In genomic region chr1:207430602-207431001, GRCh38 we compare ENCODE assay signal across 22 cellular contexts. TPM values are rescaled to one million over a fixed set of nuclear protein-coding genes. Genes with fewer than 3 reads are reported as not detected.
A peak's percentile ranks its signal among the peaks of the same experiment; 100 is the strongest.
DNase-seq lines count a peak whose midpoint lies in the region; ATAC-seq and TF ChIP-seq lines count a peak whose summit lies in the region.
"Had no signal": no experiment of that assay in that cellular context is flagged by ENCODE, and none has a peak within 500 bp of the region (broad histone marks: within the 10 kb centered on the region; RNA-seq: fewer than 3 reads in every experiment).

No MANE protein-coding gene starts in this region.

- H3K27ac Mint-ChIP-seq in memory B cell (peak overlapping the region; percentile 71), progenitor cell of endocrine pancreas (no peak overlapping the region)
- no peak overlapping the region for H3K27ac Mint-ChIP-seq in effector memory CD8-positive, alpha-beta T cell
- H3K27ac Mint-ChIP-seq in T-helper 2 cell treated with Interferon-gamma antibody and Interleukin-4, amounts not matched to agents 5 μg/mL and 100 μg/mL, for 36 hours, result no peak overlapping the region
- H3K27ac Mint-ChIP-seq: CD8-positive, alpha-beta T cell had no signal

- no peak for TF ChIP-seq CTCF in progenitor cell of endocrine pancreas (IDR thresholded peaks at IDR 0.05; ENCODE audit: unreplicated experiment)

- H3K4me2 ChIP-seq in BLaER1 treated with 17β-estradiol and CSF1 and Interleukin-3, amounts not matched to agents 10 nM and 100 nM, result peak overlapping the region in 10 of 11 experiments; percentile 40 to 80 (median 62); a peak in 18 of 22 replicates
- H3K4me2 ChIP-seq in Karpas-422 (ENCODE audit: low read depth, low read length, poor library complexity, severe bottlenecking), result no peak overlapping the region
- H3K4me2 ChIP-seq: KMS-11 had no signal

- H3K36me3 Mint-ChIP-seq in memory B cell, result peaks cover 1% of the 10 kb centered on the region
- H3K36me3 Mint-ChIP-seq in effector memory CD8-positive, alpha-beta T cell (ENCODE audit: insufficient read depth), result no peaks in the 10 kb centered on the region
- H3K36me3 Mint-ChIP-seq in T-helper 2 cell treated with Interferon-gamma antibody and Interleukin-4, amounts not matched to agents 5 μg/mL and 100 μg/mL, for 36 hours (ENCODE audit: low read depth), result no peaks in the 10 kb centered on the region
- no peaks in the 10 kb centered on the region for H3K36me3 Mint-ChIP-seq in progenitor cell of endocrine pancreas (ENCODE audit: insufficient read depth)
- H3K36me3 Mint-ChIP-seq: CD8-positive, alpha-beta T cell had no signal

- ATAC-seq in GM18868 (IDR thresholded peaks at IDR 0.05; ENCODE audit: unreplicated experiment), result peak; percentile 57
- ATAC-seq in memory B cell (ENCODE audit: low read depth), result peak; percentile 62
- no peak for ATAC-seq in effector memory CD8-positive, alpha-beta T cell (replicated peaks)
- ATAC-seq: CD8-positive, alpha-beta T cell had no signal

- no peaks in the 10 kb centered on the region for H3K27me3 ChIP-seq in BLaER1 treated with 17β-estradiol and CSF1 and Interleukin-3, amounts not matched to agents 10 nM and 100 nM
- no peaks in the 10 kb centered on the region for H3K27me3 ChIP-seq in Karpas-422 (ENCODE audit: low read length)
- H3K27me3 ChIP-seq: Peyer's patch had no signal

- peaks cover 0 to 15% (median 0%) of the 10 kb centered on the region in 11 experiments; a peak in 4 of 22 replicates for H3K9me3 ChIP-seq in BLaER1 treated with 17β-estradiol and CSF1 and Interleukin-3, amounts not matched to agents 10 nM and 100 nM (replicated peaks in 1 of 11)
- no peaks in the 10 kb centered on the region for H3K9me3 ChIP-seq in Karpas-422 (ENCODE audit: low read length)
- H3K9me3 ChIP-seq: HAP-1, Peyer's patch, SJSA1 had no signal

- peak; percentile 41 for DNase-seq in Karpas-422
- no peak for DNase-seq in memory B cell (ENCODE audit: low spot score in 2 of 2)
- DNase-seq in effector memory CD8-positive, alpha-beta T cell, result no peak
- DNase-seq in T-helper 2 cell treated with Interferon-gamma antibody and Interleukin-4, amounts not matched to agents 5 μg/mL and 100 μg/mL, for 36 hours (ENCODE audit: low spot score), result no peak
- no peak for DNase-seq in activated CD4-positive, alpha-beta T cell treated with anti-CD3 and anti-CD28 coated beads, Interleukin-2, amount 50 U/mL, for 48 hours
- no peak for DNase-seq in progenitor cell of endocrine pancreas (ENCODE audit: low spot score, unreplicated experiment)
- DNase-seq: Calu3; CD8-positive, alpha-beta T cell; EL; GM23248; NCI-H1417 treated with DMSO at 0.1 percent for 48 hours; NCI-H1930; NCI-H345; NCI-H526; Peyer's patch had no signal

- H3K9me3 Mint-ChIP-seq in memory B cell (no peaks in the 10 kb centered on the region), progenitor cell of endocrine pancreas (ENCODE audit: low read depth) (peaks cover 10% of the 10 kb centered on the region)
- no peaks in the 10 kb centered on the region for H3K9me3 Mint-ChIP-seq in effector memory CD8-positive, alpha-beta T cell
- H3K9me3 Mint-ChIP-seq in T-helper 2 cell treated with Interferon-gamma antibody and Interleukin-4, amounts not matched to agents 5 μg/mL and 100 μg/mL, for 36 hours, result no peaks in the 10 kb centered on the region
- H3K9me3 Mint-ChIP-seq: CD8-positive, alpha-beta T cell had no signal

- H3K27me3 Mint-ChIP-seq in memory B cell (no peaks in the 10 kb centered on the region), progenitor cell of endocrine pancreas (peaks cover 7% of the 10 kb centered on the region)
- peaks cover 40 to 42% of the 10 kb centered on the region in 2 donors for H3K27me3 Mint-ChIP-seq in effector memory CD8-positive, alpha-beta T cell
- peaks cover 13% of the 10 kb centered on the region for H3K27me3 Mint-ChIP-seq in T-helper 2 cell treated with Interferon-gamma antibody and Interleukin-4, amounts not matched to agents 5 μg/mL and 100 μg/mL, for 36 hours (ENCODE audit: low read depth)

- H3K4me3 Mint-ChIP-seq in memory B cell, result no peak overlapping the region
- no peak overlapping the region for H3K4me3 Mint-ChIP-seq in effector memory CD8-positive, alpha-beta T cell
- no peak overlapping the region for H3K4me3 Mint-ChIP-seq in T-helper 2 cell treated with Interferon-gamma antibody and Interleukin-4, amounts not matched to agents 5 μg/mL and 100 μg/mL, for 36 hours
- no peak overlapping the region for H3K4me3 Mint-ChIP-seq in progenitor cell of endocrine pancreas (ENCODE audit: low read depth)
- H3K4me3 Mint-ChIP-seq: CD8-positive, alpha-beta T cell had no signal

- no peak overlapping the region for H3K9ac ChIP-seq in BLaER1 treated with 17β-estradiol and CSF1 and Interleukin-3, amounts not matched to agents 10 nM and 100 nM
- H3K9ac ChIP-seq in Karpas-422 (ENCODE audit: low read length), result no peak overlapping the region
- H3K9ac ChIP-seq: GM23248, KMS-11 had no signal

- H3K9me2 ChIP-seq in Karpas-422 (replicated peaks; ENCODE audit: insufficient read depth, low read length), result no peaks in the 10 kb centered on the region

- H3K27ac ChIP-seq in BLaER1 treated with 17β-estradiol and CSF1 and Interleukin-3, amounts not matched to agents 10 nM and 100 nM, result no peak overlapping the region
- H3K27ac ChIP-seq in Karpas-422 (ENCODE audit: low read length), result no peak overlapping the region
- H3K27ac ChIP-seq: GM23248, KMS-11, SJSA1 had no signal

- H4K20me1 ChIP-seq in BLaER1 treated with 17β-estradiol and CSF1 and Interleukin-3, amounts not matched to agents 10 nM and 100 nM, result no peaks in the 10 kb centered on the region
- no peaks in the 10 kb centered on the region for H4K20me1 ChIP-seq in Karpas-422 (ENCODE audit: insufficient read depth, low read depth, low read length)

- peaks cover 16 to 43% (median 29%) of the 10 kb centered on the region in 10 experiments for H3K4me1 ChIP-seq in BLaER1 treated with 17β-estradiol and CSF1 and Interleukin-3, amounts not matched to agents 10 nM and 100 nM
- H3K4me1 ChIP-seq in Karpas-422 (ENCODE audit: low read length), result peaks cover 22% of the 10 kb centered on the region
- H3K4me1 ChIP-seq: HAP-1, Peyer's patch, SJSA1 had no signal

- no peak overlapping the region for H2AFZ ChIP-seq in Karpas-422 (ENCODE audit: low read length)
- H2AFZ ChIP-seq: GM23248 had no signal

- no peak overlapping the region for H3K4me3 ChIP-seq in BLaER1 treated with 17β-estradiol and CSF1 and Interleukin-3, amounts not matched to agents 10 nM and 100 nM
- no peak overlapping the region for H3K4me3 ChIP-seq in Karpas-422 (ENCODE audit: low read length)
- H3K4me3 ChIP-seq: GM23248, HAP-1, Peyer's patch, SJSA1 had no signal

- no peaks in the 10 kb centered on the region for H3K79me2 ChIP-seq in Karpas-422 (ENCODE audit: low read length)

- no peaks in the 10 kb centered on the region for H3K36me3 ChIP-seq in BLaER1 treated with 17β-estradiol and CSF1 and Interleukin-3, amounts not matched to agents 10 nM and 100 nM
- H3K36me3 ChIP-seq in Karpas-422 (ENCODE audit: insufficient read depth, low read length), result no peaks in the 10 kb centered on the region
- H3K36me3 ChIP-seq: HAP-1, Peyer's patch, SJSA1 had no signal

- peaks cover 50% of the 10 kb centered on the region for H3K4me1 Mint-ChIP-seq in memory B cell
- no peaks in the 10 kb centered on the region for H3K4me1 Mint-ChIP-seq in effector memory CD8-positive, alpha-beta T cell (ENCODE audit: low read depth in 2 of 2)
- no peaks in the 10 kb centered on the region for H3K4me1 Mint-ChIP-seq in T-helper 2 cell treated with Interferon-gamma antibody and Interleukin-4, amounts not matched to agents 5 μg/mL and 100 μg/mL, for 36 hours (ENCODE audit: low read depth)
- H3K4me1 Mint-ChIP-seq in progenitor cell of endocrine pancreas (ENCODE audit: low read depth), result no peaks in the 10 kb centered on the region

RNA-seq across cellular contexts. Expression of gene CR2, which starts 23.5 kb away (rescaled TPM):
- 0.11 TPM in 1 of 2 replicates, not detected in the other for total RNA-seq in Karpas-422 (2014; rRNA removed; shearing (Covaris generic); ENCODE audit: low replicate concordance)
- total RNA-seq in progenitor cell of endocrine pancreas, result 0.17 and 0.24 TPM in 2 replicates
- total RNA-seq: GM23248, HT-29, M059J, SJSA1 had no signal
